Comparison of ENCODE assay signal across 8 cellular contexts in genomic region chr3:71130516-71131384, GRCh38.
DNase-seq lines count a peak whose midpoint lies in the region; ATAC-seq, FAIRE-seq and TF ChIP-seq lines count a peak whose summit lies in the region.

No MANE protein-coding gene starts in this region.

- H2AFZ ChIP-seq in keratinocyte (ENCODE audit: control insufficient read depth, low read length), result peak overlapping the region; percentile 71

- peaks cover 13% of the 10 kb centered on the region for H3K4me1 ChIP-seq in keratinocyte (ENCODE audit: control insufficient read depth, extremely low read depth, insufficient read depth, low read length)

- TF ChIP-seq CTCF in BJ (IDR thresholded peaks at IDR 0.05; ENCODE audit: insufficient read depth, low read depth, low read length), result no peak
- no peak for TF ChIP-seq CTCF in VCaP (conservative IDR thresholded peaks at IDR 0.05)
- TF ChIP-seq CTCF in cardiac fibroblast (IDR thresholded peaks at IDR 0.05; ENCODE audit: low read depth, low read length), result no peak
- no peak for TF ChIP-seq CTCF in keratinocyte (optimal IDR thresholded peaks at IDR 0.05 in 1 of 3, IDR thresholded peaks at IDR 0.05 in 1 of 3, conservative IDR thresholded peaks at IDR 0.05 in 1 of 3; ENCODE audit: extremely low read depth in 1 of 3, insufficient read depth in 2 of 3, low read length in 3 of 3)

- H3K36me3 ChIP-seq in BJ (ENCODE audit: control insufficient read depth, insufficient read depth, low read length) (no peaks in the 10 kb centered on the region), keratinocyte (ENCODE audit: control insufficient read depth in 2 of 2, extremely low read depth in 1 of 2, insufficient read depth in 2 of 2, low read length in 2 of 2) (no peaks in the 10 kb centered on the region)

- H3K9ac ChIP-seq in keratinocyte (ENCODE audit: control insufficient read depth, extremely low read depth, insufficient read depth, low read length), result peak overlapping the region; percentile 45

- CTCF ChIA-PET in BJ (lab: Yijun Ruan, JAX), result interaction anchor here (0.9 kb wide), 1 partner anchor 365 kb away, joined by 3 read pairs; no protein-coding TSS in a partner anchor

- peak overlapping the region; percentile 97 for H3K4me2 ChIP-seq in keratinocyte (ENCODE audit: control insufficient read depth, extremely low read depth, insufficient read depth, low read depth, low read length)

- H3K79me2 ChIP-seq in keratinocyte (ENCODE audit: control insufficient read depth, insufficient read depth, low read length), result no peaks in the 10 kb centered on the region

- no peaks in the 10 kb centered on the region for H3K9me3 ChIP-seq in keratinocyte (ENCODE audit: control insufficient read depth, low read depth, low read length)

- no peaks in the 10 kb centered on the region; the same call in 1 of the 2 replicates for H3K27me3 ChIP-seq in BJ (ENCODE audit: control insufficient read depth, insufficient read depth, low read length)
- no peaks in the 10 kb centered on the region for H3K27me3 ChIP-seq in keratinocyte (ENCODE audit: control insufficient read depth, extremely low read depth, insufficient read depth, low read length)

- peak; percentile 85 for FAIRE-seq in keratinocyte (lab: Jason Lieb, UNC)

- POLR2A ChIA-PET in BJ (lab: Charles Lee), result no interaction called here

- dilution Hi-C loops in keratinocyte (cut with MboI; ENCODE audit: extremely low pct_ligation_motif_present, low sequenced_read_pairs), result no loop called here

- H3K27ac ChIP-seq in VCaP (peak overlapping the region; percentile 95), keratinocyte (ENCODE audit: control insufficient read depth, insufficient read depth, low read length) (peak overlapping the region; percentile 9)

- ATAC-seq in GM21381 (IDR thresholded peaks at IDR 0.05; ENCODE audit: unreplicated experiment), result peak; percentile 72

- DNase-seq in BJ (ENCODE audit: low read depth), result peak; percentile 17
- DNase-seq in LHCN-M2 (ENCODE audit: low read depth), result peak; percentile 71
- peak; percentile 88 for DNase-seq in cardiac fibroblast (ENCODE audit: low read depth in 2 of 2)
- DNase-seq in keratinocyte (ENCODE audit: low read depth, low spot score), result no peak
- DNase-seq in stimulated activated CD4-positive, alpha-beta T cell treated with anti-CD3 and anti-CD28 coated beads, Interleukin-15, amount 100 ng/mL, for 48 hours (ENCODE audit: low read depth in 2 of 2), result peak; percentile 52 to 55
- DNase-seq in NCI-H2171 (lab: John Stamatoyannopoulos, UW), result no peak

- H4K20me1 ChIP-seq in keratinocyte (ENCODE audit: control insufficient read depth, extremely low read depth, insufficient read depth, low read length), result no peaks in the 10 kb centered on the region

- H3K9me1 ChIP-seq in keratinocyte (ENCODE audit: control insufficient read depth, extremely low read depth, insufficient read depth, low read length), result no peaks in the 10 kb centered on the region

- H3K4me3 ChIP-seq in BJ (ENCODE audit: low read depth, low read length) (peak overlapping the region; percentile 42), cardiac fibroblast (replicated peaks in 1 of 2; ENCODE audit: low read depth in 2 of 2, low read length in 2 of 2) (peak overlapping the region; percentile 59 to 63), keratinocyte (ENCODE audit: control insufficient read depth in 2 of 3, extremely low read depth in 1 of 3, insufficient read depth in 2 of 3, low read depth in 1 of 3, low read length in 3 of 3) (peak overlapping the region; percentile 23 to 66 (median 34))

Comparison
In these comparisons a context has a peak if more than half of its experiments do, and no peak if none do; other contexts are left out.
1. DNase-seq: peak in BJ (single experiment), LHCN-M2 (single experiment), cardiac fibroblast (2 of 2) and stimulated activated CD4-positive, alpha-beta T cell treated with anti-CD3 and anti-CD28 coated beads, Interleukin-15, amount 100 ng/mL, for 48 hours (2 of 2); none in keratinocyte (single experiment) and NCI-H2171 (single experiment).
2. Peak in every context shown above with its lines, with median percentiles within 50 percentile points of each other: H3K4me3 ChIP-seq.